Comparison of ENCODE assay signal across 32 cellular contexts in genomic region chr1:208835781-208836180, GRCh38.
"Had no signal": no experiment of that assay in that cellular context is flagged by ENCODE, and none has a peak within 500 bp of the region (broad histone marks: within the 10 kb centered on the region; RNA-seq: fewer than 3 reads in every experiment).

No MANE protein-coding gene starts in this region.

- H3K9me3 Mint-ChIP-seq: activated B cell treated with CpG ODN at 0.5 μM for 24 hours; activated naive CD4-positive, alpha-beta T cell treated with anti-CD3 and anti-CD28 coated beads, Interleukin-2, amount 10 ng/mL, durations not matched to agents 7 days and 5 days; activated naive CD8-positive, alpha-beta T cell treated with anti-CD3 and anti-CD28 coated beads, Interleukin-2, amount 50 U/mL, for 24 hours; T-cell had no signal

- FAIRE-seq: RCC 7860 had no signal

- H3K4me1 Mint-ChIP-seq: activated B cell treated with CpG ODN at 0.5 μM for 24 hours; activated CD4-positive, alpha-beta memory T cell treated with anti-CD3 and anti-CD28 coated beads, Interleukin-2, amount 10 ng/mL, durations not matched to agents 7 days and 5 days; activated CD8-positive, alpha-beta memory T cell treated with anti-CD3 and anti-CD28 coated beads, Interleukin-2, amount 10 ng/mL, durations not matched to agents 7 days and 5 days; activated naive CD4-positive, alpha-beta T cell treated with anti-CD3 and anti-CD28 coated beads, Interleukin-2, amount 10 ng/mL, durations not matched to agents 7 days and 5 days; activated naive CD8-positive, alpha-beta T cell treated with anti-CD3 and anti-CD28 coated beads, Interleukin-2, amount 50 U/mL, for 24 hours; T-cell; T-helper 17 cell had no signal

- H3K27me3 ChIP-seq: brain microvascular endothelial cell had no signal

- DNase-seq: activated B cell treated with CpG ODN at 0.5 μM for 24 hours; activated CD4-positive, alpha-beta memory T cell treated with anti-CD3 and anti-CD28 coated beads, Interleukin-2, amount 10 ng/mL, durations not matched to agents 7 days and 5 days; activated CD4-positive, alpha-beta T cell treated with anti-CD3 and anti-CD28 coated beads for 1 hour; activated CD4-positive, alpha-beta T cell treated with anti-CD3 and anti-CD28 coated beads for 48 hours; activated CD8-positive, alpha-beta memory T cell treated with anti-CD3 and anti-CD28 coated beads for 24 hours; activated CD8-positive, alpha-beta memory T cell treated with anti-CD3 and anti-CD28 coated beads, Interleukin-2, amount 10 ng/mL, durations not matched to agents 7 days and 5 days; activated CD8-positive, alpha-beta memory T cell treated with anti-CD3 and anti-CD28 coated beads, Interleukin-2, amount 50 U/mL, for 48 hours; activated effector memory CD4-positive, alpha-beta T cell treated with Interleukin-2 at 50 U/mL for 16 hours; activated naive CD4-positive, alpha-beta T cell treated with anti-CD3 and anti-CD28 coated beads, Interleukin-2, amount 10 ng/mL, durations not matched to agents 7 days and 5 days; activated naive CD8-positive, alpha-beta T cell treated with anti-CD3 and anti-CD28 coated beads, Interleukin-2, amount 50 U/mL, for 24 hours; activated T-cell treated with anti-CD3 and anti-CD28 coated beads, Interleukin-2, amount 50 U/mL, for 48 hours; anterior cingulate cortex; brain microvascular endothelial cell; central memory CD4-positive, alpha-beta T cell; Karpas-422; NCI-H1048; NCI-H1694; NCI-H2171; NCI-H446; NCI-H510A treated with DMSO at 0.1 percent for 48 hours; NCI-H526 treated with DMSO at 0.1 percent for 48 hours; NCI-H774; PC-9; SIG-M5; T-cell; T-helper 17 cell; T-helper 9 cell had no signal

- H3K27ac Mint-ChIP-seq: activated B cell treated with CpG ODN at 0.5 μM for 24 hours; activated CD4-positive, alpha-beta memory T cell treated with anti-CD3 and anti-CD28 coated beads, Interleukin-2, amount 10 ng/mL, durations not matched to agents 7 days and 5 days; activated CD8-positive, alpha-beta memory T cell treated with anti-CD3 and anti-CD28 coated beads, Interleukin-2, amount 10 ng/mL, durations not matched to agents 7 days and 5 days; activated naive CD4-positive, alpha-beta T cell treated with anti-CD3 and anti-CD28 coated beads, Interleukin-2, amount 10 ng/mL, durations not matched to agents 7 days and 5 days; activated naive CD8-positive, alpha-beta T cell; activated naive CD8-positive, alpha-beta T cell treated with anti-CD3 and anti-CD28 coated beads, Interleukin-2, amount 50 U/mL, for 24 hours; T-cell; T-helper 17 cell had no signal

- H3K36me3 Mint-ChIP-seq: activated CD8-positive, alpha-beta memory T cell treated with anti-CD3 and anti-CD28 coated beads, Interleukin-2, amount 10 ng/mL, durations not matched to agents 7 days and 5 days; activated naive CD4-positive, alpha-beta T cell treated with anti-CD3 and anti-CD28 coated beads, Interleukin-2, amount 10 ng/mL, durations not matched to agents 7 days and 5 days; activated naive CD8-positive, alpha-beta T cell; T-cell had no signal

- H3K27me3 Mint-ChIP-seq: activated B cell treated with CpG ODN at 0.5 μM for 24 hours; activated CD4-positive, alpha-beta memory T cell treated with anti-CD3 and anti-CD28 coated beads, Interleukin-2, amount 10 ng/mL, durations not matched to agents 7 days and 5 days; activated CD8-positive, alpha-beta memory T cell treated with anti-CD3 and anti-CD28 coated beads, Interleukin-2, amount 10 ng/mL, durations not matched to agents 7 days and 5 days; activated naive CD4-positive, alpha-beta T cell treated with anti-CD3 and anti-CD28 coated beads, Interleukin-2, amount 10 ng/mL, durations not matched to agents 7 days and 5 days; activated naive CD8-positive, alpha-beta T cell; activated naive CD8-positive, alpha-beta T cell treated with anti-CD3 and anti-CD28 coated beads, Interleukin-2, amount 50 U/mL, for 24 hours had no signal

- H3K27ac ChIP-seq: brain microvascular endothelial cell, PC-9, RWPE1, VCaP had no signal

- H2AFZ ChIP-seq: PC-9 had no signal

- ATAC-seq: activated CD8-positive, alpha-beta memory T cell treated with anti-CD3 and anti-CD28 coated beads, Interleukin-2, amount 10 ng/mL, durations not matched to agents 7 days and 5 days; activated naive CD8-positive, alpha-beta T cell treated with anti-CD3 and anti-CD28 coated beads, Interleukin-2, amount 50 U/mL, for 24 hours; Right ventricle myocardium inferior; T-cell; T-helper 17 cell had no signal

- H3K4me3 ChIP-seq: PC-9 had no signal

- H3K4me2 ChIP-seq: PC-9 had no signal

- H3K4me3 Mint-ChIP-seq: activated B cell treated with CpG ODN at 0.5 μM for 24 hours; activated CD4-positive, alpha-beta memory T cell treated with anti-CD3 and anti-CD28 coated beads, Interleukin-2, amount 10 ng/mL, durations not matched to agents 7 days and 5 days; activated CD8-positive, alpha-beta memory T cell treated with anti-CD3 and anti-CD28 coated beads, Interleukin-2, amount 10 ng/mL, durations not matched to agents 7 days and 5 days; activated naive CD4-positive, alpha-beta T cell treated with anti-CD3 and anti-CD28 coated beads, Interleukin-2, amount 10 ng/mL, durations not matched to agents 7 days and 5 days; activated naive CD8-positive, alpha-beta T cell; activated naive CD8-positive, alpha-beta T cell treated with anti-CD3 and anti-CD28 coated beads, Interleukin-2, amount 50 U/mL, for 24 hours; T-cell; T-helper 17 cell had no signal

- H3K36me3 ChIP-seq: brain microvascular endothelial cell had no signal
